ENCODE assay signal across 8 cellular contexts in genomic region chr9:72363226-72363625, GRCh38. TPM values are rescaled to one million over a fixed set of nuclear protein-coding genes. Genes with fewer than 3 reads are reported as not detected.
DNase-seq lines count a peak whose midpoint lies in the region; ATAC-seq and TF ChIP-seq lines count a peak whose summit lies in the region.

No MANE protein-coding gene starts in this region.

- peak overlapping the region; percentile 91 for H3K4me3 ChIP-seq in HFF-Myc (replicated peaks; ENCODE audit: low read depth, low read length)
- H3K4me3 ChIP-seq in skin epidermis = peak overlapping the region; percentile 70 to 93 (median 84)

- peaks cover 20% of the 10 kb centered on the region for H3K4me1 Mint-ChIP-seq in glutamatergic neuron (ENCODE audit: low read depth, unreplicated experiment)

- peak overlapping the region; percentile 93 for H3K4me3 Mint-ChIP-seq in glutamatergic neuron (ENCODE audit: unreplicated experiment)

- H3K27ac Mint-ChIP-seq in glutamatergic neuron (ENCODE audit: unreplicated experiment) = peak overlapping the region; percentile 100

- no peak for DNase-seq in HFF-Myc (ENCODE audit: extremely low read depth, low read depth)
- no peak for DNase-seq in glutamatergic neuron
- no peak for DNase-seq in Kasumi-1 (lab: John Stamatoyannopoulos, UW)

- ATAC-seq in GM18520 (IDR thresholded peaks at IDR 0.05; ENCODE audit: unreplicated experiment) = no peak
- ATAC-seq in HG02763 (IDR thresholded peaks at IDR 0.05; ENCODE audit: unreplicated experiment) = no peak
- ATAC-seq in GM21619 (IDR thresholded peaks at IDR 0.05; ENCODE audit: unreplicated experiment) = no peak

- peaks cover 16% of the 10 kb centered on the region for H3K9me3 Mint-ChIP-seq in glutamatergic neuron (ENCODE audit: unreplicated experiment)

- peaks cover 18% of the 10 kb centered on the region for H3K27me3 Mint-ChIP-seq in glutamatergic neuron (ENCODE audit: unreplicated experiment)

- TF ChIP-seq CTCF in HFF-Myc (IDR thresholded peaks at IDR 0.05; ENCODE audit: low read depth, low read length, missing control alignments) (no peak), VCaP (conservative IDR thresholded peaks at IDR 0.05) (no peak), glutamatergic neuron (IDR thresholded peaks at IDR 0.05; ENCODE audit: partially characterized antibody, unreplicated experiment) (no peak)

- no peaks in the 10 kb centered on the region for H3K36me3 Mint-ChIP-seq in glutamatergic neuron (ENCODE audit: unreplicated experiment)

- H3K27ac ChIP-seq in VCaP (peak overlapping the region; percentile 99), skin epidermis (peak overlapping the region; percentile 81 to 100 (median 100))

RNA-seq across cellular contexts. Expression of gene ZFAND5, which starts 1.8 kb away (rescaled TPM):
- total RNA-seq in glutamatergic neuron (ENCODE audit: unreplicated experiment) = 218 TPM
